Comparison of ENCODE assay signal across 33 cellular contexts in genomic region chrX:130801901-130802300, GRCh38.
DNase-seq lines count a peak whose midpoint lies in the region; ATAC-seq, FAIRE-seq and TF ChIP-seq lines count a peak whose summit lies in the region.
"Had no signal": no experiment of that assay in that cellular context is flagged by ENCODE, and none has a peak within 500 bp of the region (broad histone marks: within the 10 kb centered on the region; RNA-seq: fewer than 3 reads in every experiment).

No MANE protein-coding gene starts in this region.

- H3K9me1 ChIP-seq in IMR-90 (ENCODE audit: insufficient read depth, low read length) (peaks cover 3% of the 10 kb centered on the region; the same call in 1 of the 2 replicates), K562 (ENCODE audit: control insufficient read depth, insufficient read depth, low read length) (no peaks in the 10 kb centered on the region)

- H3K9ac ChIP-seq in IMR-90 (ENCODE audit: low read depth, low read length) (no peak overlapping the region), K562 (ENCODE audit: insufficient read depth in 1 of 2, low read depth in 2 of 2, low read length in 2 of 2) (no peak overlapping the region)

- no peaks in the 10 kb centered on the region for H4K20me1 ChIP-seq in IMR-90 (ENCODE audit: insufficient read depth, low read length)
- no peaks in the 10 kb centered on the region for H4K20me1 ChIP-seq in K562 (replicated peaks; ENCODE audit: control insufficient read depth, insufficient read depth, low read length)

- BruUV-seq in IMR-90 (replicated peaks; lab: Mats Ljungman, UMichigan): no TSS peak
- BruUV-seq in K562 (replicated peaks; lab: Mats Ljungman, UMichigan): no TSS peak

- H2BK120ac ChIP-seq in IMR-90 (ENCODE audit: low read depth, low read length): no peak overlapping the region

- intact Hi-C loops in IMR-90 (cut with micrococcal nuclease) (no loop called here), K562 (cut with micrococcal nuclease) (no loop called here)

- H3K79me1 ChIP-seq in IMR-90 (ENCODE audit: low read depth in 1 of 2, low read length in 2 of 2): no peaks in the 10 kb centered on the region

- H2AK5ac ChIP-seq in IMR-90 (ENCODE audit: low read depth, low read length): no peak overlapping the region

- in situ Hi-C loops in IMR-90 (cut with MboI; ENCODE audit: low sequenced_read_pairs): no loop called here
- in situ Hi-C loops in K562 (cut with MboI): no loop called here

- no CpG with 5 or more reads among the region's 2 CpGs for WGBS in IMR-90 (ENCODE audit: extremely low coverage in 2 of 2, insufficient read length in 1 of 2), 2 experiments
- 45% methylated on average over 2 of the region's 2 CpGs for WGBS in K562 (ENCODE audit: insufficient coverage, low coverage, missing lambda C conversion rate)

- TF ChIP-seq POLR2A in IMR-90 (IDR thresholded peaks at IDR 0.05; ENCODE audit: low read depth, low read length): no peak
- TF ChIP-seq POLR2A in K562 (conservative IDR thresholded peaks at IDR 0.05): no peak

- H3K27ac ChIP-seq in IMR-90 (ENCODE audit: insufficient read depth, low read length) (no peak overlapping the region), K562 (ENCODE audit: extremely low read depth, low read depth, low read length) (no peak overlapping the region)
- H3K27ac ChIP-seq: ascending aorta, gastrocnemius medialis, Peyer's patch, sigmoid colon, tibial artery had no signal

- no peak overlapping the region for H2BK20ac ChIP-seq in IMR-90 (ENCODE audit: low read depth, low read length)

- TF ChIP-seq EP300 in K562 (IDR thresholded peaks at IDR 0.05; ENCODE audit: low read length): no peak

- no peak overlapping the region for H3K56ac ChIP-seq in IMR-90 (ENCODE audit: extremely low read depth, insufficient read depth, low read length)

- H4K8ac ChIP-seq in IMR-90 (ENCODE audit: low read depth in 2 of 2, low read length in 2 of 2): no peak overlapping the region

- TF ChIP-seq CTCF in IMR-90 (conservative IDR thresholded peaks at IDR 0.05; ENCODE audit: low read depth, low read length) (peak; percentile 31; the same call in 1 of the 2 replicates), K562 (IDR thresholded peaks at IDR 0.05 in 2 of 3, conservative IDR thresholded peaks at IDR 0.05 in 1 of 3; ENCODE audit: insufficient read depth in 2 of 3, low read depth in 1 of 3, low read length in 3 of 3) (peak; percentile 25 to 39 (median 38); a peak in 2 of 6 replicates), fibroblast of villous mesenchyme (IDR thresholded peaks at IDR 0.05; ENCODE audit: insufficient read depth, low read depth, low read length) (peak; percentile 28)

- ATAC-seq in IMR-90 (ENCODE audit: low read depth): no peak; the same call in 1 of the 2 replicates
- ATAC-seq in K562: peak; percentile 66
- no peak for ATAC-seq in HG02981 (IDR thresholded peaks at IDR 0.05; ENCODE audit: unreplicated experiment)
- ATAC-seq: effector memory CD8-positive, alpha-beta T cell; esophagus mucosa; gastrocnemius medialis; GM12878; left cardiac atrium; mucosa of descending colon; natural killer cell had no signal

- H3K36me3 ChIP-seq in IMR-90 (ENCODE audit: control insufficient read depth, insufficient read depth, low read length): no peaks in the 10 kb centered on the region
- H3K36me3 ChIP-seq in K562 (ENCODE audit: control insufficient read depth, insufficient read depth, low read length): no peaks in the 10 kb centered on the region
- H3K36me3 ChIP-seq: ascending aorta, gastrocnemius medialis, Peyer's patch, sigmoid colon, tibial artery had no signal

- H3K4me3 ChIP-seq in IMR-90 (ENCODE audit: insufficient read depth, low read depth, low read length) (no peak overlapping the region), K562 (no peak overlapping the region), fibroblast of villous mesenchyme (ENCODE audit: low read depth, low read length) (no peak overlapping the region)
- H3K4me3 ChIP-seq: ascending aorta, gastrocnemius medialis, GM12878, lung, mucosa of descending colon, Peyer's patch, sigmoid colon, tibial artery had no signal

- no peak overlapping the region for H2BK15ac ChIP-seq in IMR-90 (ENCODE audit: low read depth, low read length)

- H3K27me3 ChIP-seq in IMR-90 (ENCODE audit: control insufficient read depth, insufficient read depth, low read length) (no peaks in the 10 kb centered on the region; the same call in 1 of the 2 replicates), K562 (ENCODE audit: control insufficient read depth in 2 of 2, insufficient read depth in 2 of 2, low read length in 2 of 2) (no peaks in the 10 kb centered on the region)
- H3K27me3 ChIP-seq: ascending aorta, gastrocnemius medialis, Peyer's patch, sigmoid colon, tibial artery had no signal

- no peaks in the 10 kb centered on the region for H3K4me1 ChIP-seq in IMR-90 (ENCODE audit: control insufficient read depth, insufficient read depth, low read length)
- H3K4me1 ChIP-seq in K562 (replicated peaks in 1 of 2; ENCODE audit: control insufficient read depth in 2 of 2, insufficient read depth in 2 of 2, low read length in 2 of 2): no peaks in the 10 kb centered on the region; a peak in 1 of 5 replicates
- H3K4me1 ChIP-seq: ascending aorta, gastrocnemius medialis, Peyer's patch, sigmoid colon, tibial artery had no signal

- 0 out of 2 replicates have a peak, but pooled peaks have one; percentile 17 for TF ChIP-seq RAD21 in IMR-90 (IDR thresholded peaks at IDR 0.05; ENCODE audit: low read length)
- TF ChIP-seq RAD21 in K562 (CRISPR knock-in tag; conservative IDR thresholded peaks at IDR 0.05 in 1 of 2, IDR thresholded peaks at IDR 0.05 in 1 of 2): peak; percentile 18 to 59; a peak in 3 of 4 replicates

- DNase-seq in CMK (ENCODE audit: low read depth) (peak; percentile 27), IMR-90 (peak; percentile 17), K562 (ENCODE audit: extremely low read depth in 1 of 4, low spot score in 3 of 4) (peak in 3 of 4 experiments; percentile 9 to 45 (median 22)), fibroblast of villous mesenchyme (ENCODE audit: low read depth) (peak; percentile 10), DMS79 treated with DMSO at 0.1 percent for 48 hours (lab: John Stamatoyannopoulos, UW) (no peak), Ammon's horn (ENCODE audit: low spot score) (no peak)
- DNase-seq in activated naive CD4-positive, alpha-beta T cell treated with Interleukin-2 at 50 U/mL for 16 hours: no peak
- DNase-seq: activated CD4-positive, alpha-beta T cell treated with anti-CD3 and anti-CD28 coated beads, Interleukin-2, amount 50 U/mL, for 1 hour; activated CD4-positive, CD25-positive, alpha-beta regulatory T cell; activated gamma-delta T cell; activated naive CD8-positive, alpha-beta T cell treated with anti-CD3 and anti-CD28 coated beads, Interleukin-2, amount 10 ng/mL, durations not matched to agents 7 days and 5 days; activated T-cell treated with anti-CD3 and anti-CD28 coated beads, Interleukin-2, amount 50 U/mL, for 24 hours; caudate nucleus; CD8-positive, alpha-beta memory T cell; effector memory CD8-positive, alpha-beta T cell; gastrocnemius medialis; left cardiac atrium; mucosa of descending colon; natural killer cell; NCI-H1092 treated with DMSO at 0.1 percent for 48 hours; NCI-H187 treated with DMSO at 0.1 percent for 48 hours; NCI-H524 treated with DMSO at 0.1 percent for 48 hours; NK-92 treated with Interleukin-12 subunit alpha and Interleukin-12 subunit beta, amount 100 ng/mL, for 24 hours; Peyer's patch; SHP77 treated with DMSO at 0.1 percent for 48 hours; sigmoid colon; stimulated activated CD4-positive, alpha-beta T cell treated with anti-CD3 and anti-CD28 coated beads, Interleukin-4, amount 100 ng/mL, for 24 hours; tibial artery had no signal

- no peak overlapping the region for H3K18ac ChIP-seq in IMR-90 (ENCODE audit: low read depth, low read length)

- no peaks in the 10 kb centered on the region for H3K79me2 ChIP-seq in K562 (ENCODE audit: control insufficient read depth, insufficient read depth, low read length)

- H3K4me2 ChIP-seq in IMR-90 (ENCODE audit: low read depth, low read length) (no peak overlapping the region), K562 (ENCODE audit: insufficient read depth, low read length) (no peak overlapping the region)

- dilution Hi-C loops in IMR-90 (cut with HindIII; ENCODE audit: low sequenced_read_pairs, unreplicated experiment): no loop called here

- peak; percentile 77 for FAIRE-seq in K562 (lab: Jason Lieb, UNC)
- FAIRE-seq: GM12878 had no signal

- no peak overlapping the region for H2BK5ac ChIP-seq in IMR-90 (ENCODE audit: low read depth, low read length, poor library complexity, severe bottlenecking)

- no peak overlapping the region for H3K23ac ChIP-seq in IMR-90 (ENCODE audit: low read depth, low read length)

- CTCF ChIA-PET in IMR-90 (lab: Yijun Ruan, JAX) (interaction anchor here (0.9 to 1.1 kb wide), 2 partner anchors 10 to 227 kb away, joined by 3 to 5 read pairs; no protein-coding TSS in a partner anchor), K562 (lab: Yijun Ruan, JAX; ENCODE audit: low intra/inter-chr PET ratio) (no interaction called here)

- H3K9me3 ChIP-seq in IMR-90 (ENCODE audit: control insufficient read depth, insufficient read depth, low read length): no peaks in the 10 kb centered on the region
- H3K9me3 ChIP-seq in K562 (replicated peaks; ENCODE audit: control insufficient read depth, insufficient read depth, low read depth, low read length): no peaks in the 10 kb centered on the region
- H3K9me3 ChIP-seq: ascending aorta, gastrocnemius medialis, mucosa of descending colon, Peyer's patch, sigmoid colon, tibial artery had no signal

- H3K14ac ChIP-seq in IMR-90 (replicated peaks; ENCODE audit: low read depth, low read length): no peak overlapping the region

- no peak overlapping the region for H3K4ac ChIP-seq in IMR-90 (ENCODE audit: low read depth, low read length)

- H4K5ac ChIP-seq in IMR-90 (ENCODE audit: low read depth, low read length): no peak overlapping the region

- H2AFZ ChIP-seq in IMR-90 (replicated peaks; ENCODE audit: low read length, poor library complexity) (no peak overlapping the region), K562 (ENCODE audit: low read depth, low read length) (no peak overlapping the region)

- H4K91ac ChIP-seq in IMR-90 (ENCODE audit: insufficient read depth, low read depth, low read length): no peak overlapping the region

- POLR2A ChIA-PET in IMR-90 (lab: Charles Lee; ENCODE audit: unreplicated experiment): no interaction called here
- POLR2A ChIA-PET in K562 (lab: Yijun Ruan, JAX): interaction anchor here (0.7 to 1.4 kb wide), 2 partner anchors 13 to 27 kb away, joined by 3 read pairs; no protein-coding TSS in a partner anchor

- H2AK9ac ChIP-seq in IMR-90 (replicated peaks; ENCODE audit: low read depth, low read length, poor library complexity): no peak overlapping the region

TF ChIP-seq in IMR-90, 13 proteins besides CTCF, POLR2A, EP300 and RAD21 (continues in another document):
- 0 out of 2 replicates have a peak, but pooled peaks have one; percentile 4 for TF ChIP-seq SMC3 (IDR thresholded peaks at IDR 0.05; ENCODE audit: low read depth, low read length)
- no peak for TF ChIP-seq RFX5 (IDR thresholded peaks at IDR 0.05; ENCODE audit: low read depth, low read length)
- TF ChIP-seq FOS (IDR thresholded peaks at IDR 0.05; ENCODE audit: low read depth, low read length): no peak

TF ChIP-seq in K562, 482 proteins besides CTCF, POLR2A, EP300 and RAD21 (continues in another document):
- TF ChIP-seq DNMT1 (IDR thresholded peaks at IDR 0.05) (no peak), HSF4 (CRISPR knock-in tag; IDR thresholded peaks at IDR 0.05; ENCODE audit: borderline replicate concordance) (no peak), SRSF7 (optimal IDR thresholded peaks at IDR 0.05; ENCODE audit: low read depth, low read length) (no peak), GTF2E2 (tag; IDR thresholded peaks at IDR 0.05) (no peak)

Comparison
In these comparisons a context has a peak if more than half of its experiments do, and no peak if none do; other contexts are left out.
1. DNase-seq: peak in CMK (single experiment), IMR-90 (single experiment), K562 (3 of 4) and fibroblast of villous mesenchyme (single experiment); none in DMS79 treated with DMSO at 0.1 percent for 48 hours (single experiment), activated naive CD4-positive, alpha-beta T cell treated with Interleukin-2 at 50 U/mL for 16 hours (single experiment) and Ammon's horn (single experiment).
2. Peak in every context shown above with its lines, with median percentiles within 50 percentile points of each other: CTCF ChIP-seq.